Comparison of ENCODE assay signal across 24 cellular contexts in the genomic region with DNA sequence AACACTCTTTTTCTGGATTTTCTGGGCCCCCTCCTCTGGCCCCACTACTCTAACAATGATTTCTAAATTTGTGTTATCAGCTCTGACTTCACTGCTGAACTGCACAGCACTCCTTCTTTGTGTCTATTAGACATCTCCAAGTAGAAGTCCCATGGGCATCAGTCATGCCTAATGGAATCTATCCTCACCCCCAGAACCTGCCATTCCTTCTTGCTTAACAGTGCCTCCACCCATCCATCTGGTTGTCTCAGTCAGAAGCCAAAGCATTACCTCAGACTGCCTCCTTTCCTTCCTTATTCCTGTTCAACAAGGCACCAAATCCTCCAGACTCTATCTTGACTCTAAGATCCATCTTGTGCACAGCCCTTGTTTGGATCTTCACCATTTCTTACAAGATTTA. TPM values are rescaled to one million over a fixed set of nuclear protein-coding genes. Genes with fewer than 3 reads are reported as not detected.
A peak's percentile ranks its signal among the peaks of the same experiment; 100 is the strongest.
DNase-seq lines count a peak whose midpoint lies in the region; ATAC-seq lines count a peak whose summit lies in the region.
"Had no signal": no experiment of that assay in that cellular context is flagged by ENCODE, and none has a peak within 500 bp of the region (broad histone marks: within the 10 kb centered on the region; RNA-seq: fewer than 3 reads in every experiment).

No MANE protein-coding gene starts in this region.

- H4K20me1 ChIP-seq in Karpas-422 (ENCODE audit: insufficient read depth, low read depth, low read length), result no peaks in the 10 kb centered on the region

- H3K18ac ChIP-seq in neuronal stem cell (ENCODE audit: low read length), result no peak overlapping the region

- DNase-seq in DMS79 (lab: John Stamatoyannopoulos, UW), result peak; percentile 22
- peak; percentile 41 for DNase-seq in NCI-H2171 treated with DMSO at 0.1 percent for 48 hours (lab: John Stamatoyannopoulos, UW)
- DNase-seq in fibroblast of gingiva (ENCODE audit: low read depth), result peak; percentile 11
- DNase-seq in neuronal stem cell (ENCODE audit: low spot score), result no peak
- DNase-seq in midbrain (lab: John Stamatoyannopoulos, UW), result no peak
- no peak for DNase-seq in Karpas-422
- DNase-seq: activated CD4-positive, CD25-positive, alpha-beta regulatory T cell; activated CD8-positive, alpha-beta T cell treated with anti-CD3 and anti-CD28 coated beads, Interleukin-2, amount 10 ng/mL, durations not matched to agents 7 days and 5 days; activated naive CD4-positive, alpha-beta T cell treated with anti-CD3 and anti-CD28 coated beads, Interleukin-2, amount 10 ng/mL, durations not matched to agents 7 days and 5 days; activated T-cell treated with anti-CD3 and anti-CD28 coated beads, Interleukin-2, amount 50 U/mL, for 24 hours; anterior cingulate cortex; CD4-positive, alpha-beta memory T cell; DMS53; effector CD8-positive, alpha-beta T cell; KBM-7; naive thymus-derived CD8-positive, alpha-beta T cell; NCI-H1694 treated with DMSO at 0.1 percent for 48 hours; pancreas; sigmoid colon; T1000; testis had no signal

- no peak overlapping the region for H4K91ac ChIP-seq in neuronal stem cell (ENCODE audit: low read depth, low read length, poor library complexity)

- no peak overlapping the region for H2BK120ac ChIP-seq in neuronal stem cell (ENCODE audit: low read depth, low read length)

- no peak overlapping the region for H3K23ac ChIP-seq in neuronal stem cell (ENCODE audit: low read depth, low read length, poor library complexity)

- H3K4ac ChIP-seq in neuronal stem cell (ENCODE audit: low read length), result no peak overlapping the region

- no peak overlapping the region for H3K4me2 ChIP-seq in neuronal stem cell (ENCODE audit: insufficient read depth, low read length, poor library complexity, severe bottlenecking)
- no peak overlapping the region for H3K4me2 ChIP-seq in Karpas-422 (ENCODE audit: low read depth, low read length, poor library complexity, severe bottlenecking)

- no peak overlapping the region for H3K14ac ChIP-seq in neuronal stem cell (ENCODE audit: low read length)

- H3K9me3 ChIP-seq in neuronal stem cell (replicated peaks in 1 of 2; ENCODE audit: control insufficient read depth in 2 of 2, insufficient read depth in 1 of 2, low read depth in 1 of 2, low read length in 2 of 2) (no peaks in the 10 kb centered on the region), Karpas-422 (ENCODE audit: low read length) (no peaks in the 10 kb centered on the region)
- H3K9me3 ChIP-seq: HAP-1, pancreas, sigmoid colon, testis had no signal

- H2BK12ac ChIP-seq in neuronal stem cell (ENCODE audit: low read length), result no peak overlapping the region

- H2AFZ ChIP-seq in neuronal stem cell (ENCODE audit: low read length), result no peak overlapping the region
- H2AFZ ChIP-seq in Karpas-422 (ENCODE audit: low read length), result no peak overlapping the region

- no peak overlapping the region for H2BK5ac ChIP-seq in neuronal stem cell (ENCODE audit: low read length)

- H4K8ac ChIP-seq in neuronal stem cell (ENCODE audit: low read depth, low read length), result no peak overlapping the region

- H3K4me3 ChIP-seq in neuronal stem cell (ENCODE audit: low read length in 2 of 2) (no peak overlapping the region), Karpas-422 (ENCODE audit: low read length) (no peak overlapping the region)
- H3K4me3 ChIP-seq: HAP-1, pancreas, sigmoid colon, testis had no signal

- no peak overlapping the region for H2AK5ac ChIP-seq in neuronal stem cell (ENCODE audit: low read depth, low read length)

- H3K27ac ChIP-seq in neuronal stem cell (replicated peaks; ENCODE audit: low read length) (no peak overlapping the region), Karpas-422 (ENCODE audit: low read length) (no peak overlapping the region)
- H3K27ac ChIP-seq: pancreas, testis had no signal

- no peaks in the 10 kb centered on the region for H3K79me2 ChIP-seq in Karpas-422 (ENCODE audit: low read length)

- H3K9ac ChIP-seq in neuronal stem cell (ENCODE audit: low read depth, low read length, poor library complexity) (peak overlapping the region; percentile 2), Karpas-422 (ENCODE audit: low read length) (no peak overlapping the region)

- H3K36me3 ChIP-seq in neuronal stem cell (replicated peaks in 1 of 2; ENCODE audit: control insufficient read depth in 2 of 2, insufficient read depth in 2 of 2, low read length in 2 of 2), result no peaks in the 10 kb centered on the region
- no peaks in the 10 kb centered on the region for H3K36me3 ChIP-seq in Karpas-422 (ENCODE audit: insufficient read depth, low read length)
- H3K36me3 ChIP-seq: HAP-1, pancreas, sigmoid colon had no signal

- no peak for ATAC-seq in GM18867 (IDR thresholded peaks at IDR 0.05; ENCODE audit: unreplicated experiment)
- ATAC-seq: naive thymus-derived CD8-positive, alpha-beta T cell; stimulated activated effector memory CD8-positive, alpha-beta T cell treated with anti-CD3 and anti-CD28 coated beads, Interleukin-12 subunit alpha, Interleukin-12 subunit beta, amount 100 ng/mL, for 72 hours had no signal

- H3K4me1 ChIP-seq in neuronal stem cell (ENCODE audit: control insufficient read depth in 2 of 2, insufficient read depth in 1 of 2, low read depth in 1 of 2, low read length in 2 of 2) (peaks cover 2 to 7% of the 10 kb centered on the region in 2 donors), Karpas-422 (ENCODE audit: low read length) (no peaks in the 10 kb centered on the region)
- H3K4me1 ChIP-seq: pancreas had no signal

- no peak overlapping the region for H2BK15ac ChIP-seq in neuronal stem cell (ENCODE audit: low read length)

- H3K27me3 ChIP-seq in neuronal stem cell (ENCODE audit: control insufficient read depth in 3 of 3, insufficient read depth in 3 of 3, low read depth in 1 of 3, low read length in 3 of 3), result no peaks in the 10 kb centered on the region
- H3K27me3 ChIP-seq in Karpas-422 (ENCODE audit: low read length), result no peaks in the 10 kb centered on the region
- H3K27me3 ChIP-seq: pancreas, sigmoid colon, testis had no signal

- H3K79me1 ChIP-seq in neuronal stem cell (ENCODE audit: low read depth, low read length), result no peaks in the 10 kb centered on the region

- H3K9me2 ChIP-seq in Karpas-422 (replicated peaks; ENCODE audit: insufficient read depth, low read length), result no peaks in the 10 kb centered on the region

RNA-seq across cellular contexts. Expression of gene SSR3, which starts 36.2 kb away (rescaled TPM):
- polyA plus RNA-seq in neuronal stem cell (2013, experiment 1 of 2), result 95.6 TPM
- 92.3 TPM for polyA plus RNA-seq in neuronal stem cell (2013, experiment 2 of 2)
- total RNA-seq in Karpas-422 (2014; rRNA removed; shearing (Covaris generic); ENCODE audit: low replicate concordance), result 93.2 and 197 TPM in 2 replicates

Comparison
In these comparisons a context has a peak if more than half of its experiments do, and no peak if none do; other contexts are left out.
1. DNase-seq: peak in DMS79 (single experiment), NCI-H2171 treated with DMSO at 0.1 percent for 48 hours (single experiment) and fibroblast of gingiva (single experiment); none in neuronal stem cell (single experiment), midbrain (single experiment) and Karpas-422 (single experiment).